Comparison of ENCODE assay signal across 2 cellular contexts in the genomic region with DNA sequence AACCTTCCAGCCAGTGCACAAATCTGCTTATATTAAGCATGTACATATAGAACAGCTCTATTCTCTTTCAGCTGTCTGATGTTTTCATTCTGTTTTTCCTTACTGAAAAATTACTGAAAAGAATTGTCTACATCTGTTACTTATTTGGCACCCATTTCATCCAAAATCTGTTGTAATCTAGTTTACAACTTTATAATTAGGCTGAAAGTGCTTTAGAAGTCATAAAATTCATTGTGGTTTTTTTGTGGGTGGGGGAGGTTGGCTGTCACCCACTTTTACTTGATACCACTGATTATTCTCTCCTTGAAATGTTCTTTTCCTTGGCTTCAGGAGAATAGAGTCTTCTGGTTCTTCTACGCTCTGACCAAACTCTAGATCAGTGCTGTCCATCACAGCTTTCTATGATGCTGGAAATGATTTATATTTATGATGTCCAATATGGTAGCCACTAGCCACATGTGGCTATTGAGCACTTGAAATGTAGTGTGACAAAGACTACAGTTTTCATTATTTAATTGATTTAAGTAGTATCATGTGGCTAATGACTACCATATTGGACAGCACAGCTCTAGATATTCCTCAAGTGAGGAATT.
TF ChIP-seq lines count a peak whose summit lies in the region.

No MANE protein-coding gene starts in this region.

TF ChIP-seq in HEK293, 187 proteins besides CTCF, POLR2A, EP300 and RAD21:
- TF ChIP-seq, protein P1, sequence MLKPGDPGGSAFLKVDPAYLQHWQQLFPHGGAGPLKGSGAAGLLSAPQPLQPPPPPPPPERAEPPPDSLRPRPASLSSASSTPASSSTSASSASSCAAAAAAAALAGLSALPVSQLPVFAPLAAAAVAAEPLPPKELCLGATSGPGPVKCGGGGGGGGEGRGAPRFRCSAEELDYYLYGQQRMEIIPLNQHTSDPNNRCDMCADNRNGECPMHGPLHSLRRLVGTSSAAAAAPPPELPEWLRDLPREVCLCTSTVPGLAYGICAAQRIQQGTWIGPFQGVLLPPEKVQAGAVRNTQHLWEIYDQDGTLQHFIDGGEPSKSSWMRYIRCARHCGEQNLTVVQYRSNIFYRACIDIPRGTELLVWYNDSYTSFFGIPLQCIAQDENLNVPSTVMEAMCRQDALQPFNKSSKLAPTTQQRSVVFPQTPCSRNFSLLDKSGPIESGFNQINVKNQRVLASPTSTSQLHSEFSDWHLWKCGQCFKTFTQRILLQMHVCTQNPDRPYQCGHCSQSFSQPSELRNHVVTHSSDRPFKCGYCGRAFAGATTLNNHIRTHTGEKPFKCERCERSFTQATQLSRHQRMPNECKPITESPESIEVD (tag by site-specific recombination; IDR thresholded peaks at IDR 0.05): peak; percentile 59; the same call in 1 of the 2 replicates
- 0 out of 2 replicates have a peak, but pooled peaks have one; percentile 24 for TF ChIP-seq ZFHX2 (tag by site-specific recombination; conservative IDR thresholded peaks at IDR 0.05)
- TF ChIP-seq FEZF1 (tag by site-specific recombination; IDR thresholded peaks at IDR 0.05): peak; percentile 52
- no peak for TF ChIP-seq ZNF654 (tag by site-specific recombination; IDR thresholded peaks at IDR 0.05; ENCODE audit: low read depth)
- no peak for TF ChIP-seq ZNF610 (tag by site-specific recombination; IDR thresholded peaks at IDR 0.05; ENCODE audit: borderline replicate concordance)

TF ChIP-seq in HepG2, 621 proteins besides CTCF, POLR2A, EP300 and RAD21:
- TF ChIP-seq, protein P2, sequence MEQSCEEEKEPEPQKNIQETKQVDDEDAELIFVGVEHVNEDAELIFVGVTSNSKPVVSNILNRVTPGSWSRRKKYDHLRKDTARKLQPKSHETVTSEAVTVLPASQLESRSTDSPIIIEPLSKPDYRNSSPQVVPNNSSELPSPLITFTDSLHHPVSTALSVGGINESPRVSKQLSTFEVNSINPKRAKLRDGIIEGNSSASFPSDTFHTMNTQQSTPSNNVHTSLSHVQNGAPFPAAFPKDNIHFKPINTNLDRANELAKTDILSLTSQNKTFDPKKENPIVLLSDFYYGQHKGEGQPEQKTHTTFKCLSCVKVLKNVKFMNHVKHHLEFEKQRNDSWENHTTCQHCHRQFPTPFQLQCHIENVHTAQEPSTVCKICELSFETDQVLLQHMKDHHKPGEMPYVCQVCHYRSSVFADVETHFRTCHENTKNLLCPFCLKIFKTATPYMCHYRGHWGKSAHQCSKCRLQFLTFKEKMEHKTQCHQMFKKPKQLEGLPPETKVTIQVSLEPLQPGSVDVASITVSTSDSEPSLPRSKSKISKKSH (CRISPR knock-in tag; IDR thresholded peaks at IDR 0.05; ENCODE audit: borderline replicate concordance): no peak
- TF ChIP-seq, protein P3, sequence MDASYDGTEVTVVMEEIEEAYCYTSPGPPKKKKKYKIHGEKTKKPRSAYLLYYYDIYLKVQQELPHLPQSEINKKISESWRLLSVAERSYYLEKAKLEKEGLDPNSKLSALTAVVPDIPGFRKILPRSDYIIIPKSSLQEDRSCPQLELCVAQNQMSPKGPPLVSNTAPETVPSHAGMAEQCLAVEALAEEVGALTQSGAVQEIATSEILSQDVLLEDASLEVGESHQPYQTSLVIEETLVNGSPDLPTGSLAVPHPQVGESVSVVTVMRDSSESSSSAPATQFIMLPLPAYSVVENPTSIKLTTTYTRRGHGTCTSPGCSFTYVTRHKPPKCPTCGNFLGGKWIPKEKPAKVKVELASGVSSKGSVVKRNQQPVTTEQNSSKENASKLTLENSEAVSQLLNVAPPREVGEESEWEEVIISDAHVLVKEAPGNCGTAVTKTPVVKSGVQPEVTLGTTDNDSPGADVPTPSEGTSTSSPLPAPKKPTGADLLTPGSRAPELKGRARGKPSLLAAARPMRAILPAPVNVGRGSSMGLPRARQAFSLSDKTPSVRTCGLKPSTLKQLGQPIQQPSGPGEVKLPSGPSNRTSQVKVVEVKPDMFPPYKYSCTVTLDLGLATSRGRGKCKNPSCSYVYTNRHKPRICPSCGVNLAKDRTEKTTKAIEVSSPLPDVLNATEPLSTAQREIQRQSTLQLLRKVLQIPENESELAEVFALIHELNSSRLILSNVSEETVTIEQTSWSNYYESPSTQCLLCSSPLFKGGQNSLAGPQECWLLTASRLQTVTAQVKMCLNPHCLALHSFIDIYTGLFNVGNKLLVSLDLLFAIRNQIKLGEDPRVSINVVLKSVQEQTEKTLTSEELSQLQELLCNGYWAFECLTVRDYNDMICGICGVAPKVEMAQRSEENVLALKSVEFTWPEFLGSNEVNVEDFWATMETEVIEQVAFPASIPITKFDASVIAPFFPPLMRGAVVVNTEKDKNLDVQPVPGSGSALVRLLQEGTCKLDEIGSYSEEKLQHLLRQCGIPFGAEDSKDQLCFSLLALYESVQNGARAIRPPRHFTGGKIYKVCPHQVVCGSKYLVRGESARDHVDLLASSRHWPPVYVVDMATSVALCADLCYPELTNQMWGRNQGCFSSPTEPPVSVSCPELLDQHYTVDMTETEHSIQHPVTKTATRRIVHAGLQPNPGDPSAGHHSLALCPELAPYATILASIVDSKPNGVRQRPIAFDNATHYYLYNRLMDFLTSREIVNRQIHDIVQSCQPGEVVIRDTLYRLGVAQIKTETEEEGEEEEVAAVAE (CRISPR knock-in tag; IDR thresholded peaks at IDR 0.05; ENCODE audit: borderline replicate concordance): no peak
- TF ChIP-seq, protein P4, sequence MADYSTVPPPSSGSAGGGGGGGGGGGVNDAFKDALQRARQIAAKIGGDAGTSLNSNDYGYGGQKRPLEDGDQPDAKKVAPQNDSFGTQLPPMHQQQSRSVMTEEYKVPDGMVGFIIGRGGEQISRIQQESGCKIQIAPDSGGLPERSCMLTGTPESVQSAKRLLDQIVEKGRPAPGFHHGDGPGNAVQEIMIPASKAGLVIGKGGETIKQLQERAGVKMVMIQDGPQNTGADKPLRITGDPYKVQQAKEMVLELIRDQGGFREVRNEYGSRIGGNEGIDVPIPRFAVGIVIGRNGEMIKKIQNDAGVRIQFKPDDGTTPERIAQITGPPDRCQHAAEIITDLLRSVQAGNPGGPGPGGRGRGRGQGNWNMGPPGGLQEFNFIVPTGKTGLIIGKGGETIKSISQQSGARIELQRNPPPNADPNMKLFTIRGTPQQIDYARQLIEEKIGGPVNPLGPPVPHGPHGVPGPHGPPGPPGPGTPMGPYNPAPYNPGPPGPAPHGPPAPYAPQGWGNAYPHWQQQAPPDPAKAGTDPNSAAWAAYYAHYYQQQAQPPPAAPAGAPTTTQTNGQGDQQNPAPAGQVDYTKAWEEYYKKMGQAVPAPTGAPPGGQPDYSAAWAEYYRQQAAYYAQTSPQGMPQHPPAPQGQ (CRISPR knock-in tag; IDR thresholded peaks at IDR 0.05; ENCODE audit: borderline replicate concordance): no peak
- TF ChIP-seq ATM (IDR thresholded peaks at IDR 0.05; ENCODE audit: borderline replicate concordance) (no peak), FOXO1 (CRISPR knock-in tag; IDR thresholded peaks at IDR 0.05) (no peak), CBX2 (IDR thresholded peaks at IDR 0.05; ENCODE audit: low read depth, low read length) (no peak), CBX2 (CRISPR knock-in tag; IDR thresholded peaks at IDR 0.05; ENCODE audit: low read depth) (no peak)
